Comparison of ENCODE assay signal across 21 cellular contexts in genomic region chr6:37115236-37115894, GRCh38. TPM values are rescaled to one million over a fixed set of nuclear protein-coding genes. Genes with fewer than 3 reads are reported as not detected.
DNase-seq lines count a peak whose midpoint lies in the region; ATAC-seq and TF ChIP-seq lines count a peak whose summit lies in the region.
"Had no signal": no experiment of that assay in that cellular context is flagged by ENCODE, and none has a peak within 500 bp of the region (broad histone marks: within the 10 kb centered on the region; RNA-seq: fewer than 3 reads in every experiment).

No MANE protein-coding gene starts in this region.

- H3K4me3 Mint-ChIP-seq in nephron (no peak overlapping the region), T-cell (no peak overlapping the region)
- H3K4me3 Mint-ChIP-seq: activated T-cell treated with anti-CD3 and anti-CD28 coated beads, Interleukin-2, amount 50 U/mL, for 72 hours had no signal

- no peaks in the 10 kb centered on the region for H3K79me2 ChIP-seq in mammary epithelial cell (ENCODE audit: insufficient read depth, low read length)

- H3K36me3 ChIP-seq in breast epithelium (no peaks in the 10 kb centered on the region), mammary epithelial cell (ENCODE audit: insufficient read depth, low read length) (no peaks in the 10 kb centered on the region)
- H3K36me3 ChIP-seq: adrenal gland had no signal

- H3K4me1 ChIP-seq in breast epithelium (no peaks in the 10 kb centered on the region), mammary epithelial cell (ENCODE audit: insufficient read depth, low read length) (no peaks in the 10 kb centered on the region)
- H3K4me1 ChIP-seq: adrenal gland had no signal

- H3K4me3 ChIP-seq in breast epithelium = no peak overlapping the region
- no peak overlapping the region for H3K4me3 ChIP-seq in mammary epithelial cell (replicated peaks in 1 of 3; ENCODE audit: insufficient read depth in 1 of 3, low read depth in 2 of 3, low read length in 3 of 3)
- H3K4me3 ChIP-seq in choroid plexus epithelial cell (ENCODE audit: low read depth, low read length) = no peak overlapping the region
- H3K4me3 ChIP-seq: adrenal gland, coronary artery, GM12878, lung, skin epidermis had no signal

- H3K9me3 ChIP-seq in breast epithelium (no peaks in the 10 kb centered on the region), mammary epithelial cell (replicated peaks; ENCODE audit: insufficient read depth, low read length) (no peaks in the 10 kb centered on the region)
- H3K9me3 ChIP-seq: adrenal gland, SK-N-SH had no signal

- ATAC-seq in T-cell (replicated peaks in 1 of 4) = no peak
- ATAC-seq in HG03159 (IDR thresholded peaks at IDR 0.05; ENCODE audit: unreplicated experiment) = no peak
- ATAC-seq: activated T-cell treated with anti-CD3 and anti-CD28 coated beads, Interleukin-2, amount 50 U/mL, for 72 hours; esophagus mucosa; GM12878 had no signal

- dilution Hi-C loops in mammary epithelial cell (cut with HindIII; ENCODE audit: low sequenced_read_pairs) = loop anchor here (5.0 kb wide), 1 partner anchor 62 kb away; no protein-coding TSS in a partner anchor

- peaks cover 23% of the 10 kb centered on the region for H3K4me1 Mint-ChIP-seq in nephron
- peaks cover 3 to 7% (median 4%) of the 10 kb centered on the region in 3 donors for H3K4me1 Mint-ChIP-seq in T-cell

- POLR2A ChIA-PET in T-cell (lab: Charles Lee) = interaction anchor here (0.6 to 0.7 kb wide), 3 partner anchors 23 to 150 kb away, joined by 3 to 8 read pairs (median 3); no protein-coding TSS in a partner anchor

- 72% methylated on average over 10 of the region's 10 CpGs for WGBS in mammary epithelial cell (ENCODE audit: low coverage, missing lambda C conversion rate)

- H3K27me3 ChIP-seq in breast epithelium = no peaks in the 10 kb centered on the region
- no peaks in the 10 kb centered on the region for H3K27me3 ChIP-seq in mammary epithelial cell (ENCODE audit: insufficient read depth, low read length)
- H3K27me3 ChIP-seq: adrenal gland had no signal

- CTCF ChIA-PET in mammary epithelial cell (lab: Charles Lee; ENCODE audit: low non-redundant PET) (no interaction called here), T-cell (lab: Charles Lee) (no interaction called here)

- intact Hi-C loops in breast epithelium (cut with DNase I; ENCODE audit: low total_unique reads) (no loop called here), mammary epithelial cell (cut with micrococcal nuclease) (no loop called here)

- no peak overlapping the region for H3K9ac ChIP-seq in mammary epithelial cell (ENCODE audit: insufficient read depth, low read length)
- H3K9ac ChIP-seq: SK-N-SH had no signal

- H2AFZ ChIP-seq in mammary epithelial cell (ENCODE audit: low read depth, low read length) = no peak overlapping the region

- no peaks in the 10 kb centered on the region for H4K20me1 ChIP-seq in mammary epithelial cell (ENCODE audit: insufficient read depth, low read length)

- BruUV-seq in mammary epithelial cell (replicated peaks; lab: Mats Ljungman, UMichigan) = no TSS peak

- peak overlapping the region; percentile 29 to 55 for H3K27ac ChIP-seq in breast epithelium
- no peak overlapping the region for H3K27ac ChIP-seq in mammary epithelial cell (ENCODE audit: insufficient read depth, low read depth, low read length)
- H3K27ac ChIP-seq: adrenal gland, coronary artery, skin epidermis had no signal

- in situ Hi-C loops in mammary epithelial cell (cut with MboI; ENCODE audit: low sequenced_read_pairs in 2 of 2) = no loop called here

- H3K27ac Mint-ChIP-seq in nephron = peak overlapping the region; percentile 61 to 88 (median 63)
- H3K27ac Mint-ChIP-seq in T-cell = no peak overlapping the region
- H3K27ac Mint-ChIP-seq: activated T-cell treated with anti-CD3 and anti-CD28 coated beads, Interleukin-2, amount 50 U/mL, for 72 hours had no signal

- H3K36me3 Mint-ChIP-seq in nephron (ENCODE audit: low read depth) (no peaks in the 10 kb centered on the region), T-cell (no peaks in the 10 kb centered on the region)

- H3K9me3 Mint-ChIP-seq in nephron (peaks cover 3% of the 10 kb centered on the region), T-cell (no peaks in the 10 kb centered on the region)
- H3K9me3 Mint-ChIP-seq: activated T-cell treated with anti-CD3 and anti-CD28 coated beads, Interleukin-2, amount 50 U/mL, for 72 hours had no signal

- DNase-seq in breast epithelium (ENCODE audit: low spot score in 2 of 2) (no peak), mammary epithelial cell (no peak), NOMO-1 (lab: John Stamatoyannopoulos, UW; ENCODE audit: unreplicated experiment in 2 of 2) (peak; percentile 42 to 73), choroid plexus epithelial cell (ENCODE audit: low read depth) (peak; percentile 56), T-cell (no peak), HUDEP-2 (lab: John Stamatoyannopoulos, UW; ENCODE audit: unreplicated experiment in 76 of 76) (no peak)
- DNase-seq: activated CD4-positive, alpha-beta T cell treated with anti-CD3 and anti-CD28 coated beads for 48 hours; activated naive CD4-positive, alpha-beta T cell treated with Interleukin-2 at 50 U/mL for 16 hours; activated T-cell treated with anti-CD3 and anti-CD28 coated beads, Interleukin-2, amount 50 U/mL, for 72 hours; adrenal gland; DND-41; NCI-H1417 treated with DMSO at 0.1 percent for 48 hours; SK-N-SH; stimulated activated CD4-positive, alpha-beta T cell treated with anti-CD3 and anti-CD28 coated beads, Interleukin-2, amount 100 ng/mL, for 24 hours had no signal

- H3K27me3 Mint-ChIP-seq in nephron (ENCODE audit: low read depth) (peaks cover 4% of the 10 kb centered on the region), T-cell (no peaks in the 10 kb centered on the region)

- H3K4me2 ChIP-seq in mammary epithelial cell (ENCODE audit: insufficient read depth, low read depth, low read length) = no peak overlapping the region
- H3K4me2 ChIP-seq: SK-N-SH had no signal

- TF ChIP-seq POLR2A in breast epithelium (IDR thresholded peaks at IDR 0.05) = no peak

- no peak for TF ChIP-seq CTCF in breast epithelium (IDR thresholded peaks at IDR 0.05)
- TF ChIP-seq CTCF in mammary epithelial cell (conservative IDR thresholded peaks at IDR 0.05 in 1 of 2, IDR thresholded peaks at IDR 0.05 in 1 of 2; ENCODE audit: extremely low read depth in 1 of 2, insufficient read depth in 1 of 2, low read depth in 1 of 2, low read length in 2 of 2) = no peak
- TF ChIP-seq CTCF in choroid plexus epithelial cell (conservative IDR thresholded peaks at IDR 0.05; ENCODE audit: low read depth, low read length) = no peak
- TF ChIP-seq CTCF in nephron (IDR thresholded peaks at IDR 0.05; ENCODE audit: unreplicated experiment in 3 of 3) = no peak

RNA-seq across cellular contexts. Expression of gene PIM1, which starts 54.6 kb away (rescaled TPM):
- total RNA-seq in breast epithelium (10 to 100 TPM; 17.4 to 56.0 (median 31.6) TPM), mammary epithelial cell (10 to 100 TPM in 1 of 2 donors, 1 to 10 TPM in 1; 4.7 to 29.6 TPM), T-cell (100 to 1,000 TPM; 225 to 334 (median 313) TPM)
- 6.3 TPM for polyA plus RNA-seq in mammary epithelial cell
- 11.7 TPM for polyA minus RNA-seq in mammary epithelial cell

Comparison
In these comparisons a context has a peak if more than half of its experiments do, and no peak if none do; other contexts are left out.
1. DNase-seq: peak in NOMO-1 (2 of 2) and choroid plexus epithelial cell (single experiment); none in breast epithelium (0 of 2), mammary epithelial cell (single experiment), T-cell (0 of 34) and HUDEP-2 (0 of 76).
2. H3K27ac Mint-ChIP-seq: peak in nephron (3 of 3); none in T-cell (0 of 2).